ENCODE assay signal across 8 cellular contexts in genomic region chr1:21217812-21218596, GRCh38. TPM values are rescaled to one million over a fixed set of nuclear protein-coding genes. Genes with fewer than 3 reads are reported as not detected.
DNase-seq lines count a peak whose midpoint lies in the region; ATAC-seq and TF ChIP-seq lines count a peak whose summit lies in the region.

No MANE protein-coding gene starts in this region.

- H3K27ac Mint-ChIP-seq in activated B cell treated with CpG ODN at 0.5 μM for 24 hours (no peak overlapping the region), endothelial cell (ENCODE audit: unreplicated experiment) (no peak overlapping the region)

- H3K4me1 Mint-ChIP-seq in activated B cell treated with CpG ODN at 0.5 μM for 24 hours: peaks cover 4% of the 10 kb centered on the region
- no peaks in the 10 kb centered on the region for H3K4me1 Mint-ChIP-seq in endothelial cell (ENCODE audit: unreplicated experiment)

- ATAC-seq in activated B cell treated with CpG ODN at 0.5 μM for 24 hours (ENCODE audit: low read depth): peak; percentile 30
- ATAC-seq in omental fat pad (ENCODE audit: low FRiP score): peak; percentile 16
- ATAC-seq in GM19035 (IDR thresholded peaks at IDR 0.05; ENCODE audit: unreplicated experiment): no peak

- H3K36me3 Mint-ChIP-seq in activated B cell treated with CpG ODN at 0.5 μM for 24 hours (ENCODE audit: low read depth): peaks cover 62% of the 10 kb centered on the region
- peaks cover 18% of the 10 kb centered on the region for H3K36me3 Mint-ChIP-seq in endothelial cell (ENCODE audit: low read depth, unreplicated experiment)

- DNase-seq in Ammon's horn (ENCODE audit: low spot score) (peak; percentile 31), HEK293T (ENCODE audit: extremely low spot score) (peak; percentile 77), activated B cell treated with CpG ODN at 0.5 μM for 24 hours (peak; percentile 27), endothelial cell (ENCODE audit: low spot score) (peak; percentile 80), omental fat pad (ENCODE audit: low spot score) (no peak), NCI-H187 treated with DMSO at 0.1 percent for 48 hours (lab: John Stamatoyannopoulos, UW) (no peak)
- DNase-seq in stimulated activated naive CD4-positive, alpha-beta T cell treated with Interleukin-2 at 50 U/mL for 16 hours (lab: John Stamatoyannopoulos, UW): no peak

- intact Hi-C loops in activated B cell treated with CpG ODN at 0.5 μM for 24 hours (cut with micrococcal nuclease): loop anchor here (1.0 kb wide), 1 partner anchor 150 kb away; no protein-coding TSS in a partner anchor

- H3K9me3 Mint-ChIP-seq in activated B cell treated with CpG ODN at 0.5 μM for 24 hours: no peaks in the 10 kb centered on the region
- no peaks in the 10 kb centered on the region for H3K9me3 Mint-ChIP-seq in endothelial cell (ENCODE audit: unreplicated experiment)

- TF ChIP-seq CTCF in activated B cell treated with CpG ODN at 0.5 μM for 24 hours (IDR thresholded peaks at IDR 0.05) (no peak), endothelial cell (IDR thresholded peaks at IDR 0.05; ENCODE audit: unreplicated experiment) (peak; percentile 35), omental fat pad (IDR thresholded peaks at IDR 0.05) (no peak)

- H3K4me3 Mint-ChIP-seq in activated B cell treated with CpG ODN at 0.5 μM for 24 hours (no peak overlapping the region), endothelial cell (ENCODE audit: unreplicated experiment) (no peak overlapping the region)

- POLR2A ChIA-PET in HEK293T (lab: Yijun Ruan, JAX): no interaction called here
- POLR2A ChIA-PET in activated B cell treated with CpG ODN at 0.5 μM for 24 hours (lab: Charles Lee): no interaction called here

- no peaks in the 10 kb centered on the region for H3K27me3 Mint-ChIP-seq in activated B cell treated with CpG ODN at 0.5 μM for 24 hours
- H3K27me3 Mint-ChIP-seq in endothelial cell (ENCODE audit: unreplicated experiment): peaks cover 3% of the 10 kb centered on the region

- CTCF ChIA-PET in HEK293T (lab: Yijun Ruan, JAX) (interaction anchor here (0.5 to 2.0 kb wide), 11 partner anchors 14 to 790 kb away, joined by 3 to 14 read pairs (median 3); no protein-coding TSS in a partner anchor), activated B cell treated with CpG ODN at 0.5 μM for 24 hours (lab: Charles Lee) (interaction anchor here (0.7 to 5.0 kb wide), 7 partner anchors 11 to 291 kb away, joined by 3 to 46 read pairs (median 4); partner anchors contain the start of gene ALPL)

TF ChIP-seq in HEK293T, 16 proteins besides CTCF, POLR2A, EP300 and RAD21:
- no peak for TF ChIP-seq BHLHE40 (IDR thresholded peaks at IDR 0.05; ENCODE audit: borderline replicate concordance)
- TF ChIP-seq NFRKB (IDR thresholded peaks at IDR 0.05): no peak
- no peak for TF ChIP-seq ARNT (IDR thresholded peaks at IDR 0.05)
- no peak for TF ChIP-seq PKNOX1 (IDR thresholded peaks at IDR 0.05)
- TF ChIP-seq SP1 (IDR thresholded peaks at IDR 0.05): no peak
- TF ChIP-seq L3MBTL2 (conservative IDR thresholded peaks at IDR 0.05): peak; percentile 85
TF ChIP-seq in HEK293T: peak in this region for 1.

RNA-seq across cellular contexts. Expression of gene EIF4G3, which starts 41.3 kb away (rescaled TPM):
- 68.4 and 81.3 TPM in 2 replicates for total RNA-seq in activated B cell treated with CpG ODN at 0.5 μM for 24 hours
- 87.6 TPM for total RNA-seq in endothelial cell (ENCODE audit: unreplicated experiment)
- total RNA-seq in omental fat pad: 10 to 100 TPM; 50.2 to 69.5 (median 51.8) TPM

Comparison
In these comparisons a context has a peak if more than half of its experiments do, and no peak if none do; other contexts are left out.
1. DNase-seq: peak in Ammon's horn (single experiment), HEK293T (single experiment), activated B cell treated with CpG ODN at 0.5 μM for 24 hours (single experiment) and endothelial cell (single experiment); none in omental fat pad (single experiment), NCI-H187 treated with DMSO at 0.1 percent for 48 hours (single experiment) and stimulated activated naive CD4-positive, alpha-beta T cell treated with Interleukin-2 at 50 U/mL for 16 hours (single experiment).